In genomic region chr2:185676316-185676715, GRCh38 we compare ENCODE assay signal across 1 cellular context.
TF ChIP-seq lines count a peak whose summit lies in the region.

No MANE protein-coding gene starts in this region.

TF ChIP-seq in GM12878, 131 proteins besides CTCF, POLR2A, EP300 and RAD21 (continued from another document):
- TF ChIP-seq, protein P1, sequence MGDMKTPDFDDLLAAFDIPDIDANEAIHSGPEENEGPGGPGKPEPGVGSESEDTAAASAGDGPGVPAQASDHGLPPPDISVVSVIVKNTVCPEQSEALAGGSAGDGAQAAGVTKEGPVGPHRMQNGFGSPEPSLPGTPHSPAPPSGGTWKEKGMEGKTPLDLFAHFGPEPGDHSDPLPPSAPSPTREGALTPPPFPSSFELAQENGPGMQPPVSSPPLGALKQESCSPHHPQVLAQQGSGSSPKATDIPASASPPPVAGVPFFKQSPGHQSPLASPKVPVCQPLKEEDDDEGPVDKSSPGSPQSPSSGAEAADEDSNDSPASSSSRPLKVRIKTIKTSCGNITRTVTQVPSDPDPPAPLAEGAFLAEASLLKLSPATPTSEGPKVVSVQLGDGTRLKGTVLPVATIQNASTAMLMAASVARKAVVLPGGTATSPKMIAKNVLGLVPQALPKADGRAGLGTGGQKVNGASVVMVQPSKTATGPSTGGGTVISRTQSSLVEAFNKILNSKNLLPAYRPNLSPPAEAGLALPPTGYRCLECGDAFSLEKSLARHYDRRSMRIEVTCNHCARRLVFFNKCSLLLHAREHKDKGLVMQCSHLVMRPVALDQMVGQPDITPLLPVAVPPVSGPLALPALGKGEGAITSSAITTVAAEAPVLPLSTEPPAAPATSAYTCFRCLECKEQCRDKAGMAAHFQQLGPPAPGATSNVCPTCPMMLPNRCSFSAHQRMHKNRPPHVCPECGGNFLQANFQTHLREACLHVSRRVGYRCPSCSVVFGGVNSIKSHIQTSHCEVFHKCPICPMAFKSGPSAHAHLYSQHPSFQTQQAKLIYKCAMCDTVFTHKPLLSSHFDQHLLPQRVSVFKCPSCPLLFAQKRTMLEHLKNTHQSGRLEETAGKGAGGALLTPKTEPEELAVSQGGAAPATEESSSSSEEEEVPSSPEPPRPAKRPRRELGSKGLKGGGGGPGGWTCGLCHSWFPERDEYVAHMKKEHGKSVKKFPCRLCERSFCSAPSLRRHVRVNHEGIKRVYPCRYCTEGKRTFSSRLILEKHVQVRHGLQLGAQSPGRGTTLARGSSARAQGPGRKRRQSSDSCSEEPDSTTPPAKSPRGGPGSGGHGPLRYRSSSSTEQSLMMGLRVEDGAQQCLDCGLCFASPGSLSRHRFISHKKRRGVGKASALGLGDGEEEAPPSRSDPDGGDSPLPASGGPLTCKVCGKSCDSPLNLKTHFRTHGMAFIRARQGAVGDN (IDR thresholded peaks at IDR 0.05), result no peak
- TF ChIP-seq SMC3 (IDR thresholded peaks at IDR 0.05; ENCODE audit: borderline replicate concordance, low read length) (no peak), ZNF207 (IDR thresholded peaks at IDR 0.05; ENCODE audit: borderline replicate concordance) (no peak)
